ENCODE assay signal across 19 cellular contexts in the genomic region with DNA sequence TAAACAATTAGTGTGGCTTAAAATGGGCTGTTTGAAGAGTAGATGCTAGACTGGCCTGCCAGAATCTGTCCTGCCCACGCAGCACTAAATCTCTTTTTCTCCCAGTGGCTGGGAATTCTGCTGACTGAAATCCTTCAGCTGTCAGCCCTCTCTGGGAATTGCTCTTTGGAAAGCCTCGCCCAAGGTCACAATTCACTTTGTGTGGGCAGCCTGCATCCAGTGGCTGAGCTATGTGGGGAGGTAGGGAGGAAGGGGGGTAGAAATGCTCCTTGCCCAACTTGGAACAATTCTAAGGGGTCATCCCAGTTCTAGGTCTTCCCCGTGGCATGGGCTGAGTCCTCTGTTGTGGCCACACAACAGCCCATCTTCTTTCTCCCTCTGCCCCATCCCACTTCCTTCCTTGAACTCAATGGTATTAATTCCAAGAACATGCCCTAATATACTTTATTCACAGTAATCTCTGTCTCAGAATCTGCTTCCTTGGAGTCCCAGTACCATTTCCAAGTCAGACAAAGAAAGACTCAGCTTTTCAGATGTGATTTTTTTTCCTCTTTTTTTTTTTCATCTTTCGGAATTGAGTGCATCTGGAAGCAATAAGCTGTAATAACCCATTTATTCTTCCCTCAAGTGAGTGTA.
"Had no signal": no experiment of that assay in that cellular context is flagged by ENCODE, and none has a peak within 500 bp of the region (broad histone marks: within the 10 kb centered on the region; RNA-seq: fewer than 3 reads in every experiment).

No MANE protein-coding gene starts in this region.

- H3K27me3 ChIP-seq: adrenal gland, esophagus squamous epithelium, left lung, right lobe of liver had no signal

- DNase-seq: activated CD4-positive, alpha-beta T cell treated with anti-CD3 and anti-CD28 coated beads for 1 hour; activated CD8-positive, alpha-beta memory T cell treated with anti-CD3 and anti-CD28 coated beads for 24 hours; activated CD8-positive, alpha-beta memory T cell treated with anti-CD3 and anti-CD28 coated beads, Interleukin-2, amount 50 U/mL, for 48 hours; activated gamma-delta T cell; activated T-cell treated with anti-CD3 and anti-CD28 coated beads, Interleukin-2, amount 50 U/mL, for 72 hours; adrenal gland; effector memory CD8-positive, alpha-beta T cell; esophagus squamous epithelium; foreskin keratinocyte; left lung; naive thymus-derived CD4-positive, alpha-beta T cell; psoas muscle; right lobe of liver; stimulated activated CD4-positive, alpha-beta T cell treated with anti-CD3 and anti-CD28 coated beads, Interleukin-4, amount 100 ng/mL, for 24 hours; T-helper 2 cell; WERI-Rb-1 had no signal

- H3K9me3 ChIP-seq: adrenal gland, left lung, right lobe of liver had no signal

- H3K36me3 ChIP-seq: adrenal gland, esophagus squamous epithelium, left lung, right lobe of liver, thoracic aorta, WERI-Rb-1 had no signal

- ATAC-seq: activated naive CD4-positive, alpha-beta T cell treated with anti-CD3 and anti-CD28 coated beads, Interleukin-2, amount 50 U/mL, for 72 hours; activated T-cell treated with anti-CD3 and anti-CD28 coated beads, Interleukin-2, amount 50 U/mL, for 72 hours; effector memory CD8-positive, alpha-beta T cell; foreskin keratinocyte; left lung; naive thymus-derived CD4-positive, alpha-beta T cell; psoas muscle; right lobe of liver; stimulated activated effector memory CD8-positive, alpha-beta T cell treated with anti-CD3 and anti-CD28 coated beads, Interleukin-12 subunit alpha, Interleukin-12 subunit beta, amount 100 ng/mL, for 72 hours had no signal

- H3K27ac ChIP-seq: adrenal gland, esophagus squamous epithelium, foreskin keratinocyte, left lung, psoas muscle, right lobe of liver, thoracic aorta, WERI-Rb-1 had no signal

- H3K4me1 ChIP-seq: adrenal gland, esophagus squamous epithelium, foreskin keratinocyte, left lung, psoas muscle, right lobe of liver had no signal

- H3K4me3 ChIP-seq: adrenal gland, esophagus squamous epithelium, left lung, psoas muscle, right lobe of liver, thoracic aorta had no signal
